In genomic region chr9:37528652-37529072, GRCh38 we compare ENCODE assay signal across 14 cellular contexts. TPM values are rescaled to one million over a fixed set of nuclear protein-coding genes. Genes with fewer than 3 reads are reported as not detected.
DNase-seq lines count a peak whose midpoint lies in the region; ATAC-seq, FAIRE-seq and TF ChIP-seq lines count a peak whose summit lies in the region.
"Had no signal": no experiment of that assay in that cellular context is flagged by ENCODE, and none has a peak within 500 bp of the region (broad histone marks: within the 10 kb centered on the region; RNA-seq: fewer than 3 reads in every experiment).

No MANE protein-coding gene starts in this region.

- H3K36me3 ChIP-seq in bronchial epithelial cell (ENCODE audit: control insufficient read depth, insufficient read depth, low read length) (peaks cover 2% of the 10 kb centered on the region), MG63 (no peaks in the 10 kb centered on the region)
- H3K36me3 ChIP-seq: right lobe of liver had no signal

- no peak for TF ChIP-seq CTCF in bronchial epithelial cell (IDR thresholded peaks at IDR 0.05; ENCODE audit: insufficient read depth, low read length, severe bottlenecking)

- no peaks in the 10 kb centered on the region for H3K9me3 ChIP-seq in MG63
- H3K9me3 ChIP-seq: heart left ventricle, right lobe of liver had no signal

- H3K4me3 ChIP-seq in bronchial epithelial cell (ENCODE audit: low read depth, low read length) (no peak overlapping the region), MG63 (no peak overlapping the region)
- H3K4me3 ChIP-seq: coronary artery, GM23248, heart left ventricle, right lobe of liver had no signal

- ATAC-seq in sciatic nerve = peak; percentile 72
- no peak for ATAC-seq in GM19455 (IDR thresholded peaks at IDR 0.05; ENCODE audit: unreplicated experiment)

- intact Hi-C loops in sciatic nerve (cut with DNase I) = no loop called here

- DNase-seq in NCI-H2107 treated with DMSO at 0.1 percent for 48 hours (lab: John Stamatoyannopoulos, UW; ENCODE audit: unreplicated experiment) (peak; percentile 46), NCI-H2107 (lab: John Stamatoyannopoulos, UW) (no peak), RPMI8226 (peak; percentile 80), bronchial epithelial cell (ENCODE audit: low read depth) (peak; percentile 29), sciatic nerve (ENCODE audit: low spot score) (no peak), ureter (ENCODE audit: low spot score) (no peak), MG63 (no peak)
- DNase-seq: GM23248, heart left ventricle, NCI-H526 treated with DMSO at 0.1 percent for 48 hours, right lobe of liver had no signal

- no peaks in the 10 kb centered on the region for H3K27me3 ChIP-seq in bronchial epithelial cell (ENCODE audit: control insufficient read depth, insufficient read depth, low read length)
- no peaks in the 10 kb centered on the region for H3K27me3 ChIP-seq in MG63
- H3K27me3 ChIP-seq: heart left ventricle, right lobe of liver had no signal

- no peak for FAIRE-seq in bronchial epithelial cell (lab: Jason Lieb, UNC)
- FAIRE-seq: A204.1 had no signal

RNA-seq across cellular contexts. Expression of gene POLR1E, which starts 42.9 kb away (rescaled TPM):
- 15.6 and 38.7 TPM in 2 replicates for total RNA-seq in bronchial epithelial cell
- total RNA-seq in sciatic nerve = 19.4 TPM
- total RNA-seq in ureter = 27.5 TPM
- 82.3 and 92.4 TPM in 2 replicates for total RNA-seq in MG63 (2014; rRNA removed; shearing (Covaris generic); ENCODE audit: low replicate concordance)

RNA-seq across cellular contexts. Expression of gene FBXO10, which starts 47.5 kb away (rescaled TPM):
- 3.7 and 5.5 TPM in 2 replicates for total RNA-seq in bronchial epithelial cell
- 8.0 TPM for total RNA-seq in sciatic nerve
- 7.5 TPM for total RNA-seq in ureter
- 0.84 and 4.3 TPM in 2 replicates for total RNA-seq in MG63 (2014; rRNA removed; shearing (Covaris generic); ENCODE audit: low replicate concordance)

Comparison
In these comparisons a context has a peak if more than half of its experiments do, and no peak if none do; other contexts are left out.
1. DNase-seq: peak in NCI-H2107 treated with DMSO at 0.1 percent for 48 hours (single experiment), RPMI8226 (single experiment) and bronchial epithelial cell (single experiment); none in NCI-H2107 (single experiment), sciatic nerve (single experiment), ureter (single experiment) and MG63 (single experiment).